In genomic region chr9:128818099-128818838, GRCh38 we compare ENCODE assay signal across 8 cellular contexts. TPM values are rescaled to one million over a fixed set of nuclear protein-coding genes. Genes with fewer than 3 reads are reported as not detected.
DNase-seq lines count a peak whose midpoint lies in the region; FAIRE-seq and TF ChIP-seq lines count a peak whose summit lies in the region.

Gene ENDOG (plus strand): TSS chr9:128818500. CDS start chr9:128818685, 185 bp downstream.

- no peaks in the 10 kb centered on the region; the same call in 1 of the 2 replicates for H3K9me3 ChIP-seq in MG63

- FAIRE-seq in G401.6 (lab: Jason Lieb, UNC) = peak; percentile 95

- H3K36me3 Mint-ChIP-seq in nephron (ENCODE audit: low read depth) = peaks cover 8% of the 10 kb centered on the region
- H3K36me3 Mint-ChIP-seq in stimulated activated naive CD8-positive, alpha-beta T cell treated with anti-CD3 and anti-CD28 coated beads, Interleukin-15, Interleukin-2, amounts not matched to agents 100 ng/mL and 50 ng/mL, for 24 hours (ENCODE audit: low read depth) = peaks cover 8% of the 10 kb centered on the region

- H3K4me3 Mint-ChIP-seq in nephron = peak within 1 kb of the TSS; percentile 82 to 91 (median 89)
- H3K4me3 Mint-ChIP-seq in stimulated activated naive CD8-positive, alpha-beta T cell treated with anti-CD3 and anti-CD28 coated beads, Interleukin-15, Interleukin-2, amounts not matched to agents 100 ng/mL and 50 ng/mL, for 24 hours = peak within 1 kb of the TSS; percentile 82

- H3K4me1 Mint-ChIP-seq in nephron = peaks cover 7% of the 10 kb centered on the region
- H3K4me1 Mint-ChIP-seq in stimulated activated naive CD8-positive, alpha-beta T cell treated with anti-CD3 and anti-CD28 coated beads, Interleukin-15, Interleukin-2, amounts not matched to agents 100 ng/mL and 50 ng/mL, for 24 hours (ENCODE audit: low read depth) = peaks cover 27% of the 10 kb centered on the region

- H3K9me3 Mint-ChIP-seq in nephron = no peaks in the 10 kb centered on the region
- H3K9me3 Mint-ChIP-seq in stimulated activated naive CD8-positive, alpha-beta T cell treated with anti-CD3 and anti-CD28 coated beads, Interleukin-15, Interleukin-2, amounts not matched to agents 100 ng/mL and 50 ng/mL, for 24 hours = no peaks in the 10 kb centered on the region

- H3K36me3 ChIP-seq in H7 (replicated peaks; ENCODE audit: control insufficient read depth, insufficient read depth, low read length) (peaks cover 10% of the 10 kb centered on the region), MG63 (peaks cover 5% of the 10 kb centered on the region; the same call in 1 of the 2 replicates)

- H3K27ac Mint-ChIP-seq in nephron = peak within 1 kb of the TSS; percentile 60 to 94 (median 84)
- peak within 1 kb of the TSS; percentile 83 for H3K27ac Mint-ChIP-seq in stimulated activated naive CD8-positive, alpha-beta T cell treated with anti-CD3 and anti-CD28 coated beads, Interleukin-15, Interleukin-2, amounts not matched to agents 100 ng/mL and 50 ng/mL, for 24 hours

- H3K27me3 ChIP-seq in H7 (ENCODE audit: control insufficient read depth, insufficient read depth, low read length) = peaks cover 2% of the 10 kb centered on the region; the same call in 1 of the 2 replicates
- no peaks in the 10 kb centered on the region for H3K27me3 ChIP-seq in MG63

- H3K4me3 ChIP-seq in H7 (ENCODE audit: insufficient read depth, low read depth, low read length) (peak within 1 kb of the TSS; percentile 69), MG63 (peak within 1 kb of the TSS; percentile 52), fibroblast of the aortic adventitia (ENCODE audit: low read depth, low read length) (peak within 1 kb of the TSS; percentile 77)

- peaks cover 3% of the 10 kb centered on the region for H3K27me3 Mint-ChIP-seq in nephron (ENCODE audit: low read depth)
- no peaks in the 10 kb centered on the region for H3K27me3 Mint-ChIP-seq in stimulated activated naive CD8-positive, alpha-beta T cell treated with anti-CD3 and anti-CD28 coated beads, Interleukin-15, Interleukin-2, amounts not matched to agents 100 ng/mL and 50 ng/mL, for 24 hours

- TF ChIP-seq CTCF in fibroblast of the aortic adventitia (IDR thresholded peaks at IDR 0.05; ENCODE audit: insufficient read depth, low read length) (peak; percentile 99), nephron (IDR thresholded peaks at IDR 0.05; ENCODE audit: unreplicated experiment in 3 of 3) (peak; percentile 97)

- DNase-seq in H7 (peak; percentile 99), MG63 (peak; percentile 96), SHP77 treated with DMSO at 0.1 percent for 48 hours (lab: John Stamatoyannopoulos, UW) (peak; percentile 90), fibroblast of the aortic adventitia (ENCODE audit: low read depth) (peak; percentile 94)
- DNase-seq in activated effector memory CD4-positive, alpha-beta T cell treated with anti-CD3 and anti-CD28 coated beads, Interleukin-2, amount 50 U/mL, for 16 hours = peak; percentile 100

RNA-seq across cellular contexts. Expression of gene ENDOG, which starts in this region (rescaled TPM):
- 15.5 and 32.9 TPM in 2 replicates for total RNA-seq in H7 (2014; rRNA removed; shearing (Covaris generic))
- total RNA-seq in MG63 (2014; rRNA removed; shearing (Covaris generic); ENCODE audit: low replicate concordance) = 11.9 and 19.7 TPM in 2 replicates
- total RNA-seq in fibroblast of the aortic adventitia (ENCODE audit: low replicate concordance) = 11.1 and 14.3 TPM in 2 replicates

Comparison
In these comparisons a context has a peak if more than half of its experiments do, and no peak if none do; other contexts are left out.
1. Peak in every context shown above with its lines: DNase-seq and H3K4me3 ChIP-seq.